Comparison of ENCODE assay signal across 9 cellular contexts in genomic region chr12:89494411-89495231, GRCh38. TPM values are rescaled to one million over a fixed set of nuclear protein-coding genes. Genes with fewer than 3 reads are reported as not detected.
DNase-seq lines count a peak whose midpoint lies in the region; ATAC-seq lines count a peak whose summit lies in the region.
"Had no signal": no experiment of that assay in that cellular context is flagged by ENCODE, and none has a peak within 500 bp of the region (broad histone marks: within the 10 kb centered on the region; RNA-seq: fewer than 3 reads in every experiment).

No MANE protein-coding gene starts in this region.

- H3K4me1 ChIP-seq in HAP-1, result no peaks in the 10 kb centered on the region

- no peaks in the 10 kb centered on the region for H3K27me3 ChIP-seq in HAP-1 (ENCODE audit: low read depth)

- in situ Hi-C loops in HAP-1 (cut with MboI; ENCODE audit: low sequenced_read_pairs), result no loop called here

- no peaks in the 10 kb centered on the region for H3K9me3 ChIP-seq in HAP-1

- peak overlapping the region; percentile 54 for H3K4me3 Mint-ChIP-seq in activated T-cell treated with anti-CD3 and anti-CD28 coated beads, Interleukin-2, amount 50 U/mL, for 4 hours

- no peaks in the 10 kb centered on the region for H3K36me3 ChIP-seq in HAP-1 (replicated peaks)

- peak; percentile 43 for ATAC-seq in GM18508 (IDR thresholded peaks at IDR 0.05; ENCODE audit: insufficient read depth, unreplicated experiment)
- ATAC-seq in HG02759 (IDR thresholded peaks at IDR 0.05; ENCODE audit: unreplicated experiment), result peak; percentile 58
- ATAC-seq in activated T-cell treated with anti-CD3 and anti-CD28 coated beads, Interleukin-2, amount 50 U/mL, for 4 hours, result peak; percentile 92 to 93
- ATAC-seq: HCT116 had no signal

- no peaks in the 10 kb centered on the region for H3K27me3 Mint-ChIP-seq in activated T-cell treated with anti-CD3 and anti-CD28 coated beads, Interleukin-2, amount 50 U/mL, for 4 hours (ENCODE audit: low read depth)

- no peaks in the 10 kb centered on the region for H3K9me3 Mint-ChIP-seq in activated T-cell treated with anti-CD3 and anti-CD28 coated beads, Interleukin-2, amount 50 U/mL, for 4 hours

- H3K36me3 Mint-ChIP-seq in activated T-cell treated with anti-CD3 and anti-CD28 coated beads, Interleukin-2, amount 50 U/mL, for 4 hours (ENCODE audit: insufficient read depth), result peaks cover 38% of the 10 kb centered on the region

- no peak overlapping the region for H3K4me3 ChIP-seq in HAP-1

- DNase-seq in activated T-cell treated with anti-CD3 and anti-CD28 coated beads, Interleukin-2, amount 50 U/mL, for 4 hours, result peak; percentile 5
- DNase-seq in stimulated activated CD4-positive, alpha-beta T cell treated with anti-CD3 and anti-CD28 coated beads, Interleukin-12 subunit alpha, Interleukin-12 subunit beta, amount 100 ng/mL, for 48 hours (ENCODE audit: low read depth in 2 of 3, low spot score in 1 of 3), result peak; percentile 29 to 50 (median 31)
- DNase-seq in HuH-7 (ENCODE audit: low spot score) (no peak), NCI-H510A treated with DMSO at 0.1 percent for 48 hours (lab: John Stamatoyannopoulos, UW) (no peak), HAP-1 (ENCODE audit: low spot score in 2 of 2) (no peak), NCI-H128 (lab: John Stamatoyannopoulos, UW; ENCODE audit: unreplicated experiment) (no peak)

- peaks cover 27% of the 10 kb centered on the region for H3K4me1 Mint-ChIP-seq in activated T-cell treated with anti-CD3 and anti-CD28 coated beads, Interleukin-2, amount 50 U/mL, for 4 hours (ENCODE audit: low read depth)

RNA-seq across cellular contexts. Expression of gene GALNT4, which starts 30.0 kb away (rescaled TPM):
- 1 to 10 TPM; 4.1 to 7.1 (median 5.5) TPM for total RNA-seq in activated T-cell treated with anti-CD3 and anti-CD28 coated beads, Interleukin-2, amount 50 U/mL, for 4 hours

RNA-seq across cellular contexts. Expression of gene POC1B, which starts 31.2 kb away (rescaled TPM):
- 10 to 100 TPM; 12.2 to 14.5 (median 12.9) TPM for total RNA-seq in activated T-cell treated with anti-CD3 and anti-CD28 coated beads, Interleukin-2, amount 50 U/mL, for 4 hours

Comparison
In these comparisons a context has a peak if more than half of its experiments do, and no peak if none do; other contexts are left out.
1. DNase-seq: peak in activated T-cell treated with anti-CD3 and anti-CD28 coated beads, Interleukin-2, amount 50 U/mL, for 4 hours (single experiment) and stimulated activated CD4-positive, alpha-beta T cell treated with anti-CD3 and anti-CD28 coated beads, Interleukin-12 subunit alpha, Interleukin-12 subunit beta, amount 100 ng/mL, for 48 hours (3 of 3); none in HuH-7 (single experiment), NCI-H510A treated with DMSO at 0.1 percent for 48 hours (single experiment), HAP-1 (0 of 2) and NCI-H128 (single experiment).
2. Peak in every context shown above with its lines, with median percentiles within 50 percentile points of each other: ATAC-seq.